In the genomic region with DNA sequence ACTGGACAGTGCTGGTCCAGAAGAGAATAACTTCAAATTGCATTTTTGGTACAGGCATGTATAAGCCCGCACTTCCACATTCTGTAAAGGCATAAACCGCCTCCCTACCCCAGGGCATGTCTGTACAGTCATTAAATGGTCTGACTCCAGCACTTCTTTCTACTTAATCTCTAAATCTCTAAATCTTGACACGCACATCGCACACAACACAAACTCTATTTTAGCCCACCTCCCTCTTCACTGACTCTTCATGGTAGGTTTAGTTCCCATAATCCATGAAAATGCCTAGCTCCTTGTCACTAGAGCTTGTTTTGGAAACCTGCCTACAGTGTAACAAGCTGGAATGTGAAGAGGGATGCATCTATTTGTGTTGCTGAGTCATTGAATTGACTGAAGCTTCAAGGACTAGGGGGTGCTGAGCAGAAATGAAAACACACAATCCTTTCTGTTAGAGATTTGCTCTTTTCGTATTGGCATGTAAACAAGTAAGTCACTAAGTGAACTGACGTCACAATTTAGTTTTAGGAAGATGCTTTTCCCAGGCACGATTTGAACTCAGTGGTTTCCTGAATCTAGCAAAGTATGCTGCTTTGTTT, we compare ENCODE assay signal across 8 cellular contexts. TPM values are rescaled to one million over a fixed set of nuclear protein-coding genes. Genes with fewer than 3 reads are reported as not detected.
A peak's percentile ranks its signal among the peaks of the same experiment; 100 is the strongest.
DNase-seq lines count a peak whose midpoint lies in the region; ATAC-seq and TF ChIP-seq lines count a peak whose summit lies in the region.

No MANE protein-coding gene starts in this region.

- TF ChIP-seq CTCF in A673 (conservative IDR thresholded peaks at IDR 0.05; ENCODE audit: low read depth, low read length) = no peak
- TF ChIP-seq CTCF in GM10266 (IDR thresholded peaks at IDR 0.05; ENCODE audit: control insufficient read depth, insufficient read depth, low read depth, missing control alignments) = no peak
- no peak for TF ChIP-seq CTCF in heart left ventricle (IDR thresholded peaks at IDR 0.05)
- no peak for TF ChIP-seq CTCF in prostate gland (IDR thresholded peaks at IDR 0.05)

- H3K27me3 Mint-ChIP-seq in activated naive CD8-positive, alpha-beta T cell treated with anti-CD3 and anti-CD28 coated beads, Interleukin-2, amount 50 U/mL, for 24 hours = peaks cover 4% of the 10 kb centered on the region

- ATAC-seq in activated naive CD8-positive, alpha-beta T cell treated with anti-CD3 and anti-CD28 coated beads, Interleukin-2, amount 50 U/mL, for 24 hours = no peak
- peak in 3 of 4 donors; percentile 11 to 45 (median 36) for ATAC-seq in heart left ventricle
- no peak for ATAC-seq in HG02678 (IDR thresholded peaks at IDR 0.05; ENCODE audit: unreplicated experiment)

- 29 to 36% (median 31%) methylated on average over 7 of the region's 7 CpGs for WGBS in heart left ventricle, 4 donors
- WGBS in prostate gland = 7% methylated on average over 7 of the region's 7 CpGs

- peaks cover 21% of the 10 kb centered on the region for H3K4me1 ChIP-seq in A673 (ENCODE audit: insufficient read depth, low read length, poor library complexity, severe bottlenecking)
- peaks cover 3 to 48% (median 29%) of the 10 kb centered on the region in 12 donors for H3K4me1 ChIP-seq in heart left ventricle
- peaks cover 6% of the 10 kb centered on the region for H3K4me1 ChIP-seq in prostate gland (replicated peaks)

- intact Hi-C loops in A673 (cut with micrococcal nuclease; ENCODE audit: unreplicated experiment) (no loop called here), heart left ventricle (cut with DNase I) (loop anchor here in 1 of 10 donors (10.0 kb wide), 1 partner anchor 893 kb away; a partner anchor contains a TSS), prostate gland (cut with DNase I) (no loop called here)

- H3K36me3 ChIP-seq in A673 (ENCODE audit: insufficient read depth, low read length, poor library complexity, severe bottlenecking) (no peaks in the 10 kb centered on the region), heart left ventricle (no peaks in the 10 kb centered on the region), prostate gland (no peaks in the 10 kb centered on the region)

- H3K27ac ChIP-seq in A673 (ENCODE audit: low read depth, low read length, poor library complexity, severe bottlenecking) (peak overlapping the region; percentile 75), heart left ventricle (peak overlapping the region in 11 of 12 donors; percentile 84 to 94 (median 90)), prostate gland (peak overlapping the region; percentile 83 to 90)

- H3K36me3 Mint-ChIP-seq in activated naive CD8-positive, alpha-beta T cell treated with anti-CD3 and anti-CD28 coated beads, Interleukin-2, amount 50 U/mL, for 24 hours (ENCODE audit: low read depth) = peaks cover 3% of the 10 kb centered on the region

- no TSS peak for BruUV-seq in A673 (replicated peaks; lab: Mats Ljungman, UMichigan)

- H3K9me3 Mint-ChIP-seq in activated naive CD8-positive, alpha-beta T cell treated with anti-CD3 and anti-CD28 coated beads, Interleukin-2, amount 50 U/mL, for 24 hours = no peaks in the 10 kb centered on the region

- peaks cover 51% of the 10 kb centered on the region for H3K4me1 Mint-ChIP-seq in activated naive CD8-positive, alpha-beta T cell treated with anti-CD3 and anti-CD28 coated beads, Interleukin-2, amount 50 U/mL, for 24 hours

- H3K27me3 ChIP-seq in A673 (replicated peaks; ENCODE audit: insufficient read depth, low read depth, low read length, poor library complexity) (no peaks in the 10 kb centered on the region), heart left ventricle (no peaks in the 10 kb centered on the region), prostate gland (replicated peaks; ENCODE audit: insufficient read depth) (no peaks in the 10 kb centered on the region)

- H3K4me3 Mint-ChIP-seq in activated naive CD8-positive, alpha-beta T cell treated with anti-CD3 and anti-CD28 coated beads, Interleukin-2, amount 50 U/mL, for 24 hours = peak overlapping the region; percentile 87

- H3K27ac Mint-ChIP-seq in activated naive CD8-positive, alpha-beta T cell treated with anti-CD3 and anti-CD28 coated beads, Interleukin-2, amount 50 U/mL, for 24 hours = peak overlapping the region; percentile 93

- TF ChIP-seq POLR2A in heart left ventricle (IDR thresholded peaks at IDR 0.05) (no peak), prostate gland (IDR thresholded peaks at IDR 0.05) (no peak)

- POLR2A ChIA-PET in A673 (lab: Charles Lee; ENCODE audit: low non-redundant PET) = no interaction called here

- CTCF ChIA-PET in A673 (lab: Charles Lee) = no interaction called here

- DNase-seq in A673 (ENCODE audit: low spot score) (peak; percentile 64), GM10266 (ENCODE audit: extremely low spot score) (peak; percentile 39), NCI-H524 (lab: John Stamatoyannopoulos, UW) (peak; percentile 76 to 81), heart left ventricle (no peak), prostate gland (ENCODE audit: low spot score) (peak; percentile 44), SKM-1 treated with dmso at 0.1 percent for 144 hours (lab: John Stamatoyannopoulos, UW; ENCODE audit: unreplicated experiment) (no peak)
- no peak for DNase-seq in activated naive CD8-positive, alpha-beta T cell treated with anti-CD3 and anti-CD28 coated beads, Interleukin-2, amount 50 U/mL, for 24 hours

- H3K9me3 ChIP-seq in A673 (ENCODE audit: low read depth, low read length, poor library complexity, severe bottlenecking) = no peaks in the 10 kb centered on the region
- no peaks in the 10 kb centered on the region for H3K9me3 ChIP-seq in heart left ventricle
- H3K9me3 ChIP-seq in prostate gland = no peaks in the 10 kb centered on the region

- H3K4me3 ChIP-seq in A673 (ENCODE audit: low read depth, low read length, poor library complexity, severe bottlenecking) = peak overlapping the region; percentile 65
- H3K4me3 ChIP-seq in heart left ventricle = peak overlapping the region; percentile 71 to 97 (median 90)
- peak overlapping the region in 1 of 2 donors; percentile 81 for H3K4me3 ChIP-seq in prostate gland

RNA-seq across cellular contexts. Expression of a gene that starts 1.6 kb away (rescaled TPM):
- total RNA-seq in A673 (2021) (13.8 and 14.0 TPM in 2 replicates), heart left ventricle (10 to 100 TPM; 13.4 to 39.1 (median 16.5) TPM), prostate gland (10 to 100 TPM; 28.7 to 31.0 TPM)
- polyA plus RNA-seq in heart left ventricle = 10 to 100 TPM in 1 of 2 donors, 1 to 10 TPM in 1; 9.9 to 24.2 TPM

Comparison
In these comparisons a context has a peak if more than half of its experiments do, and no peak if none do; other contexts are left out.
1. DNase-seq: peak in A673 (single experiment), GM10266 (single experiment), NCI-H524 (2 of 2) and prostate gland (single experiment); none in activated naive CD8-positive, alpha-beta T cell treated with anti-CD3 and anti-CD28 coated beads, Interleukin-2, amount 50 U/mL, for 24 hours (single experiment), heart left ventricle (0 of 5) and SKM-1 treated with dmso at 0.1 percent for 144 hours (single experiment).
2. ATAC-seq: peak in heart left ventricle (3 of 4); none in activated naive CD8-positive, alpha-beta T cell treated with anti-CD3 and anti-CD28 coated beads, Interleukin-2, amount 50 U/mL, for 24 hours (single experiment) and HG02678 (single experiment).
3. Peak in every context shown above with its lines, with median percentiles within 50 percentile points of each other: H3K27ac ChIP-seq.